8 cellular contexts compared by ENCODE assay signal in genomic region chr17:45307290-45308015, GRCh38. TPM values are rescaled to one million over a fixed set of nuclear protein-coding genes. Genes with fewer than 3 reads are reported as not detected.
A peak's percentile ranks its signal among the peaks of the same experiment; 100 is the strongest.
DNase-seq lines count a peak whose midpoint lies in the region; ATAC-seq and TF ChIP-seq lines count a peak whose summit lies in the region.

No MANE protein-coding gene starts in this region.

- no peaks in the 10 kb centered on the region for H3F3A ChIP-seq in neural progenitor cell (ENCODE audit: low read depth)

- ATAC-seq in GM19463 (IDR thresholded peaks at IDR 0.05; ENCODE audit: unreplicated experiment), result no peak

- no peaks in the 10 kb centered on the region for H3K27me3 Mint-ChIP-seq in activated CD4-positive, alpha-beta memory T cell treated with anti-CD3 and anti-CD28 coated beads, Interleukin-2, amount 10 ng/mL, durations not matched to agents 7 days and 5 days
- no peaks in the 10 kb centered on the region for H3K27me3 Mint-ChIP-seq in neural progenitor cell (ENCODE audit: insufficient read depth, low read depth)

- H3K4me3 ChIP-seq in KMS-11 (IDR thresholded peaks at IDR 0.05; ENCODE audit: insufficient read depth, low read depth, low read length), result no peak overlapping the region
- H3K4me3 ChIP-seq in fibroblast of villous mesenchyme (ENCODE audit: low read depth, low read length), result no peak overlapping the region
- H3K4me3 ChIP-seq in skeletal muscle cell (ENCODE audit: low read depth, low read length), result no peak overlapping the region
- H3K4me3 ChIP-seq in neural progenitor cell, result no peak overlapping the region

- CTCF ChIA-PET in activated CD4-positive, alpha-beta memory T cell treated with anti-CD3 and anti-CD28 coated beads, Interleukin-2, amount 10 ng/mL, durations not matched to agents 7 days and 5 days (lab: Charles Lee), result interaction anchor here (1.9 to 2.0 kb wide), 3 partner anchors 9 to 30 kb away, joined by 6 to 11 read pairs (median 9); partner anchors contain the start of gene MAP3K14

- peak overlapping the region; percentile 39 for H3K4me2 ChIP-seq in KMS-11
- H3K4me2 ChIP-seq in neural progenitor cell, result no peak overlapping the region

- no peak for TF ChIP-seq CTCF in GM13976 (IDR thresholded peaks at IDR 0.05; ENCODE audit: borderline replicate concordance, control extremely low read depth, extremely low read depth, insufficient read depth, missing control alignments)
- TF ChIP-seq CTCF in KMS-11 (conservative IDR thresholded peaks at IDR 0.05; ENCODE audit: low read depth, low read length), result no peak
- TF ChIP-seq CTCF in fibroblast of villous mesenchyme (IDR thresholded peaks at IDR 0.05; ENCODE audit: insufficient read depth, low read depth, low read length), result no peak
- no peak for TF ChIP-seq CTCF in neural progenitor cell (IDR thresholded peaks at IDR 0.05)

- no peaks in the 10 kb centered on the region for H3K27me3 ChIP-seq in KMS-11 (ENCODE audit: insufficient read depth, low read depth)
- no peaks in the 10 kb centered on the region for H3K27me3 ChIP-seq in neural progenitor cell

- peaks cover 94% of the 10 kb centered on the region for H3K79me2 ChIP-seq in KMS-11 (ENCODE audit: insufficient read depth, low read depth)
- H3K79me2 ChIP-seq in neural progenitor cell (ENCODE audit: low read depth), result peaks cover 40% of the 10 kb centered on the region

- H3K27ac ChIP-seq in KMS-11, result peak overlapping the region; percentile 78
- no peak overlapping the region for H3K27ac ChIP-seq in neural progenitor cell

- no peaks in the 10 kb centered on the region for H3K9me3 Mint-ChIP-seq in activated CD4-positive, alpha-beta memory T cell treated with anti-CD3 and anti-CD28 coated beads, Interleukin-2, amount 10 ng/mL, durations not matched to agents 7 days and 5 days
- no peaks in the 10 kb centered on the region for H3K9me3 Mint-ChIP-seq in neural progenitor cell

- H3K36me3 Mint-ChIP-seq in activated CD4-positive, alpha-beta memory T cell treated with anti-CD3 and anti-CD28 coated beads, Interleukin-2, amount 10 ng/mL, durations not matched to agents 7 days and 5 days (ENCODE audit: low read depth), result peaks cover 71% of the 10 kb centered on the region
- peaks cover 28% of the 10 kb centered on the region for H3K36me3 Mint-ChIP-seq in neural progenitor cell

- H4K20me1 ChIP-seq in KMS-11 (ENCODE audit: insufficient read depth) (no peaks in the 10 kb centered on the region), neural progenitor cell (ENCODE audit: low read depth) (peaks cover 38% of the 10 kb centered on the region)

- H3K4me1 ChIP-seq in KMS-11 (ENCODE audit: low read depth, poor library complexity, severe bottlenecking) (peaks cover 94% of the 10 kb centered on the region), neural progenitor cell (peaks cover 7% of the 10 kb centered on the region)

- H3K4me1 Mint-ChIP-seq in activated CD4-positive, alpha-beta memory T cell treated with anti-CD3 and anti-CD28 coated beads, Interleukin-2, amount 10 ng/mL, durations not matched to agents 7 days and 5 days, result peaks cover 86% of the 10 kb centered on the region
- peaks cover 13% of the 10 kb centered on the region for H3K4me1 Mint-ChIP-seq in neural progenitor cell

- peak overlapping the region; percentile 41; the same call in 1 of the 2 replicates for H3K9ac ChIP-seq in KMS-11
- H3K9ac ChIP-seq in neural progenitor cell, result no peak overlapping the region

- no peak overlapping the region for H3K4me3 Mint-ChIP-seq in activated CD4-positive, alpha-beta memory T cell treated with anti-CD3 and anti-CD28 coated beads, Interleukin-2, amount 10 ng/mL, durations not matched to agents 7 days and 5 days
- no peak overlapping the region for H3K4me3 Mint-ChIP-seq in neural progenitor cell

- in situ Hi-C loops in GM13976 (cut with MboI; ENCODE audit: low sequenced_read_pairs, unreplicated experiment), result no loop called here

- DNase-seq in GM13976 (ENCODE audit: low spot score) (peak; percentile 71), fibroblast of villous mesenchyme (ENCODE audit: low read depth) (peak; percentile 92), skeletal muscle cell (ENCODE audit: low read depth) (peak; percentile 69), neural progenitor cell (ENCODE audit: low spot score) (no peak), NCI-H82 treated with DMSO at 0.1 percent for 48 hours (lab: John Stamatoyannopoulos, UW; ENCODE audit: unreplicated experiment) (no peak)
- peak; percentile 51 for DNase-seq in activated CD4-positive, alpha-beta memory T cell treated with anti-CD3 and anti-CD28 coated beads, Interleukin-2, amount 10 ng/mL, durations not matched to agents 7 days and 5 days

- no peaks in the 10 kb centered on the region for H3K9me3 ChIP-seq in neural progenitor cell (ENCODE audit: low read depth)

- H3K36me3 ChIP-seq in KMS-11 (ENCODE audit: insufficient read depth) (no peaks in the 10 kb centered on the region), neural progenitor cell (no peaks in the 10 kb centered on the region)

- peak overlapping the region; percentile 75 for H3K27ac Mint-ChIP-seq in activated CD4-positive, alpha-beta memory T cell treated with anti-CD3 and anti-CD28 coated beads, Interleukin-2, amount 10 ng/mL, durations not matched to agents 7 days and 5 days
- H3K27ac Mint-ChIP-seq in neural progenitor cell, result no peak overlapping the region

- POLR2A ChIA-PET in activated CD4-positive, alpha-beta memory T cell treated with anti-CD3 and anti-CD28 coated beads, Interleukin-2, amount 10 ng/mL, durations not matched to agents 7 days and 5 days (lab: Charles Lee), result interaction anchor here (0.9 to 9.9 kb wide), 10 partner anchors 10 to 159 kb away, joined by 3 to 135 read pairs (median 3); partner anchors contain the start of genes HEXIM1, HEXIM2 and MAP3K14

- no peak overlapping the region for H2AFZ ChIP-seq in KMS-11 (ENCODE audit: low read depth)
- no peak overlapping the region for H2AFZ ChIP-seq in neural progenitor cell (replicated peaks)

RNA-seq across cellular contexts. Expression of gene MAP3K14, which starts 9.4 kb away (rescaled TPM):
- total RNA-seq in activated CD4-positive, alpha-beta memory T cell treated with anti-CD3 and anti-CD28 coated beads, Interleukin-2, amount 10 ng/mL, durations not matched to agents 7 days and 5 days, result 10 to 100 TPM; 28.7 to 30.6 TPM
- total RNA-seq in fibroblast of villous mesenchyme (1.6 and 1.7 TPM in 2 replicates), neural progenitor cell (ENCODE audit: low replicate concordance) (0.34 and 2.7 TPM in 2 replicates)

RNA-seq across cellular contexts. Expression of gene SPATA32, which starts 45.6 kb away (rescaled TPM):
- total RNA-seq in activated CD4-positive, alpha-beta memory T cell treated with anti-CD3 and anti-CD28 coated beads, Interleukin-2, amount 10 ng/mL, durations not matched to agents 7 days and 5 days, result under 1 TPM; 0.20 to 0.23 TPM
- under 0.01 TPM in 1 of 2 replicates, not detected in the other for total RNA-seq in fibroblast of villous mesenchyme
- not detected in 2 replicates for total RNA-seq in neural progenitor cell (ENCODE audit: low replicate concordance)

Comparison
In these comparisons a context has a peak if more than half of its experiments do, and no peak if none do; other contexts are left out.
1. DNase-seq: peak in GM13976 (single experiment), activated CD4-positive, alpha-beta memory T cell treated with anti-CD3 and anti-CD28 coated beads, Interleukin-2, amount 10 ng/mL, durations not matched to agents 7 days and 5 days (single experiment), fibroblast of villous mesenchyme (single experiment) and skeletal muscle cell (single experiment); none in neural progenitor cell (single experiment) and NCI-H82 treated with DMSO at 0.1 percent for 48 hours (single experiment).